Comparison of ENCODE assay signal across 2 cellular contexts in the genomic region with DNA sequence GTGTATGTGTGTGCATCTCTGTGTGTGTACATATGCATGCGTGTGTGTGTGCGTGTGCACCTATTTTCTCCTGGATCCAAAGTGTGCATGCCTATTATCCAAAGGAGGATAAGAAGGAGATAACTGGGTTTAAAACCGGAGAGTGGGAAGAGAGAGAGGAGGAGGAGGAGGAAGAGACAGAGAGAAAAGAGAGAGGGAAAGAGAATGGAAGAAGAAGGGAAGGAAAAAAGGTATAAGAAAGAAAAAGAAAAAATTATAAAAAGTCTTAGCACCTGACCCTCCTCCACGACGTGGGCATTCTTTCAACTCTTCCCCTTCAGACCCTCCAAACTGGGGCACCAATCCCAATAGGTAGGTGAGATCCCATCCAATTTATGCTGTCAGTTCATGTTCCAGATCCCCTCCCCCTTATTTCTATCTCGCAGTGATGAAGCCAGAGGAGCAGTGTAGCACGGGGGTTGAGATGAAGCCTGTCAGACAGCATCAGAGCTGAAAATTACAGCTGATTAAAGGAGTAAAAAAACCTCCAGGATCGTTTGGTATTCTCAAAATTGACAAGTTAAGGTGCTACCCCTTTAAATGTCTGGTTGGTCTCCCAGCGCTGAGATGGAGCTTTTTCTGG.
TF ChIP-seq lines count a peak whose summit lies in the region.

No MANE protein-coding gene starts in this region.

TF ChIP-seq in GM23338, 12 proteins besides CTCF, POLR2A, EP300 and RAD21 (continues in another document):
- no peak for TF ChIP-seq ZNF114 (CRISPR knock-in tag; IDR thresholded peaks at IDR 0.05)
- TF ChIP-seq POLR2AphosphoS5 (IDR thresholded peaks at IDR 0.05; ENCODE audit: low read depth), result no peak
- TF ChIP-seq EZH2phosphoT487 (IDR thresholded peaks at IDR 0.05; ENCODE audit: unreplicated experiment), result no peak
- TF ChIP-seq, protein P1, sequence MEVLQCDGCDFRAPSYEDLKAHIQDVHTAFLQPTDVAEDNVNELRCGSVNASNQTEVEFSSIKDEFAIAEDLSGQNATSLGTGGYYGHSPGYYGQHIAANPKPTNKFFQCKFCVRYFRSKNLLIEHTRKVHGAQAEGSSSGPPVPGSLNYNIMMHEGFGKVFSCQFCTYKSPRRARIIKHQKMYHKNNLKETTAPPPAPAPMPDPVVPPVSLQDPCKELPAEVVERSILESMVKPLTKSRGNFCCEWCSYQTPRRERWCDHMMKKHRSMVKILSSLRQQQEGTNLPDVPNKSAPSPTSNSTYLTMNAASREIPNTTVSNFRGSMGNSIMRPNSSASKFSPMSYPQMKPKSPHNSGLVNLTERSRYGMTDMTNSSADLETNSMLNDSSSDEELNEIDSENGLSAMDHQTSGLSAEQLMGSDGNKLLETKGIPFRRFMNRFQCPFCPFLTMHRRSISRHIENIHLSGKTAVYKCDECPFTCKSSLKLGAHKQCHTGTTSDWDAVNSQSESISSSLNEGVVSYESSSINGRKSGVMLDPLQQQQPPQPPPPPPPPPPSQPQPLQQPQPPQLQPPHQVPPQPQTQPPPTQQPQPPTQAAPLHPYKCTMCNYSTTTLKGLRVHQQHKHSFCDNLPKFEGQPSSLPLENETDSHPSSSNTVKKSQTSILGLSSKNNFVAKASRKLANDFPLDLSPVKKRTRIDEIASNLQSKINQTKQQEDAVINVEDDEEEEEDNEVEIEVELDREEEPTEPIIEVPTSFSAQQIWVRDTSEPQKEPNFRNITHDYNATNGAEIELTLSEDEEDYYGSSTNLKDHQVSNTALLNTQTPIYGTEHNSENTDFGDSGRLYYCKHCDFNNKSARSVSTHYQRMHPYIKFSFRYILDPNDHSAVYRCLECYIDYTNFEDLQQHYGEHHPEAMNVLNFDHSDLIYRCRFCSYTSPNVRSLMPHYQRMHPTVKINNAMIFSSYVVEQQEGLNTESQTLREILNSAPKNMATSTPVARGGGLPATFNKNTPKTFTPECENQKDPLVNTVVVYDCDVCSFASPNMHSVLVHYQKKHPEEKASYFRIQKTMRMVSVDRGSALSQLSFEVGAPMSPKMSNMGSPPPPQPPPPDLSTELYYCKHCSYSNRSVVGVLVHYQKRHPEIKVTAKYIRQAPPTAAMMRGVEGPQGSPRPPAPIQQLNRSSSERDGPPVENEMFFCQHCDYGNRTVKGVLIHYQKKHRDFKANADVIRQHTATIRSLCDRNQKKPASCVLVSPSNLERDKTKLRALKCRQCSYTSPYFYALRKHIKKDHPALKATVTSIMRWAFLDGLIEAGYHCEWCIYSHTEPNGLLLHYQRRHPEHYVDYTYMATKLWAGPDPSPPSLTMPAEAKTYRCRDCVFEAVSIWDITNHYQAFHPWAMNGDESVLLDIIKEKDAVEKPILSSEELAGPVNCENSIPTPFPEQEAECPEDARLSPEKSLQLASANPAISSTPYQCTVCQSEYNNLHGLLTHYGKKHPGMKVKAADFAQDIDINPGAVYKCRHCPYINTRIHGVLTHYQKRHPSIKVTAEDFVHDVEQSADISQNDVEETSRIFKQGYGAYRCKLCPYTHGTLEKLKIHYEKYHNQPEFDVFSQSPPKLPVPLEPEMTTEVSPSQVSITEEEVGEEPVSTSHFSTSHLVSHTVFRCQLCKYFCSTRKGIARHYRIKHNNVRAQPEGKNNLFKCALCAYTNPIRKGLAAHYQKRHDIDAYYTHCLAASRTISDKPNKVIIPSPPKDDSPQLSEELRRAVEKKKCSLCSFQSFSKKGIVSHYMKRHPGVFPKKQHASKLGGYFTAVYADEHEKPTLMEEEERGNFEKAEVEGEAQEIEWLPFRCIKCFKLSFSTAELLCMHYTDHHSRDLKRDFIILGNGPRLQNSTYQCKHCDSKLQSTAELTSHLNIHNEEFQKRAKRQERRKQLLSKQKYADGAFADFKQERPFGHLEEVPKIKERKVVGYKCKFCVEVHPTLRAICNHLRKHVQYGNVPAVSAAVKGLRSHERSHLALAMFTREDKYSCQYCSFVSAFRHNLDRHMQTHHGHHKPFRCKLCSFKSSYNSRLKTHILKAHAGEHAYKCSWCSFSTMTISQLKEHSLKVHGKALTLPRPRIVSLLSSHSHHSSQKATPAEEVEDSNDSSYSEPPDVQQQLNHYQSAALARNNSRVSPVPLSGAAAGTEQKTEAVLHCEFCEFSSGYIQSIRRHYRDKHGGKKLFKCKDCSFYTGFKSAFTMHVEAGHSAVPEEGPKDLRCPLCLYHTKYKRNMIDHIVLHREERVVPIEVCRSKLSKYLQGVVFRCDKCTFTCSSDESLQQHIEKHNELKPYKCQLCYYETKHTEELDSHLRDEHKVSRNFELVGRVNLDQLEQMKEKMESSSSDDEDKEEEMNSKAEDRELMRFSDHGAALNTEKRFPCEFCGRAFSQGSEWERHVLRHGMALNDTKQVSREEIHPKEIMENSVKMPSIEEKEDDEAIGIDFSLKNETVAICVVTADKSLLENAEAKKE (CRISPR knock-in tag; IDR thresholded peaks at IDR 0.05), result no peak
- no peak for TF ChIP-seq JUNB (IDR thresholded peaks at IDR 0.05; ENCODE audit: unreplicated experiment)
- TF ChIP-seq CREB1 (CRISPR knock-in tag; IDR thresholded peaks at IDR 0.05; ENCODE audit: low read depth), result no peak
- no peak for TF ChIP-seq STAT1 (IDR thresholded peaks at IDR 0.05; ENCODE audit: unreplicated experiment)
- TF ChIP-seq, protein P2, sequence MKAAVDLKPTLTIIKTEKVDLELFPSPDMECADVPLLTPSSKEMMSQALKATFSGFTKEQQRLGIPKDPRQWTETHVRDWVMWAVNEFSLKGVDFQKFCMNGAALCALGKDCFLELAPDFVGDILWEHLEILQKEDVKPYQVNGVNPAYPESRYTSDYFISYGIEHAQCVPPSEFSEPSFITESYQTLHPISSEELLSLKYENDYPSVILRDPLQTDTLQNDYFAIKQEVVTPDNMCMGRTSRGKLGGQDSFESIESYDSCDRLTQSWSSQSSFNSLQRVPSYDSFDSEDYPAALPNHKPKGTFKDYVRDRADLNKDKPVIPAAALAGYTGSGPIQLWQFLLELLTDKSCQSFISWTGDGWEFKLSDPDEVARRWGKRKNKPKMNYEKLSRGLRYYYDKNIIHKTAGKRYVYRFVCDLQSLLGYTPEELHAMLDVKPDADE (IDR thresholded peaks at IDR 0.05), result no peak
- TF ChIP-seq NANOG (IDR thresholded peaks at IDR 0.05; ENCODE audit: borderline replicate concordance), result no peak
- TF ChIP-seq ZNF331 (CRISPR knock-in tag; IDR thresholded peaks at IDR 0.05; ENCODE audit: low read depth), result no peak
- TF ChIP-seq EZH2 (IDR thresholded peaks at IDR 0.05; ENCODE audit: low read depth, unreplicated experiment), result no peak

TF ChIP-seq in H1, 55 proteins besides CTCF, POLR2A, EP300 and RAD21:
- TF ChIP-seq, protein P3, sequence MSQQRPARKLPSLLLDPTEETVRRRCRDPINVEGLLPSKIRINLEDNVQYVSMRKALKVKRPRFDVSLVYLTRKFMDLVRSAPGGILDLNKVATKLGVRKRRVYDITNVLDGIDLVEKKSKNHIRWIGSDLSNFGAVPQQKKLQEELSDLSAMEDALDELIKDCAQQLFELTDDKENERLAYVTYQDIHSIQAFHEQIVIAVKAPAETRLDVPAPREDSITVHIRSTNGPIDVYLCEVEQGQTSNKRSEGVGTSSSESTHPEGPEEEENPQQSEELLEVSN (IDR thresholded peaks at IDR 0.05), result no peak
- TF ChIP-seq, protein P4, sequence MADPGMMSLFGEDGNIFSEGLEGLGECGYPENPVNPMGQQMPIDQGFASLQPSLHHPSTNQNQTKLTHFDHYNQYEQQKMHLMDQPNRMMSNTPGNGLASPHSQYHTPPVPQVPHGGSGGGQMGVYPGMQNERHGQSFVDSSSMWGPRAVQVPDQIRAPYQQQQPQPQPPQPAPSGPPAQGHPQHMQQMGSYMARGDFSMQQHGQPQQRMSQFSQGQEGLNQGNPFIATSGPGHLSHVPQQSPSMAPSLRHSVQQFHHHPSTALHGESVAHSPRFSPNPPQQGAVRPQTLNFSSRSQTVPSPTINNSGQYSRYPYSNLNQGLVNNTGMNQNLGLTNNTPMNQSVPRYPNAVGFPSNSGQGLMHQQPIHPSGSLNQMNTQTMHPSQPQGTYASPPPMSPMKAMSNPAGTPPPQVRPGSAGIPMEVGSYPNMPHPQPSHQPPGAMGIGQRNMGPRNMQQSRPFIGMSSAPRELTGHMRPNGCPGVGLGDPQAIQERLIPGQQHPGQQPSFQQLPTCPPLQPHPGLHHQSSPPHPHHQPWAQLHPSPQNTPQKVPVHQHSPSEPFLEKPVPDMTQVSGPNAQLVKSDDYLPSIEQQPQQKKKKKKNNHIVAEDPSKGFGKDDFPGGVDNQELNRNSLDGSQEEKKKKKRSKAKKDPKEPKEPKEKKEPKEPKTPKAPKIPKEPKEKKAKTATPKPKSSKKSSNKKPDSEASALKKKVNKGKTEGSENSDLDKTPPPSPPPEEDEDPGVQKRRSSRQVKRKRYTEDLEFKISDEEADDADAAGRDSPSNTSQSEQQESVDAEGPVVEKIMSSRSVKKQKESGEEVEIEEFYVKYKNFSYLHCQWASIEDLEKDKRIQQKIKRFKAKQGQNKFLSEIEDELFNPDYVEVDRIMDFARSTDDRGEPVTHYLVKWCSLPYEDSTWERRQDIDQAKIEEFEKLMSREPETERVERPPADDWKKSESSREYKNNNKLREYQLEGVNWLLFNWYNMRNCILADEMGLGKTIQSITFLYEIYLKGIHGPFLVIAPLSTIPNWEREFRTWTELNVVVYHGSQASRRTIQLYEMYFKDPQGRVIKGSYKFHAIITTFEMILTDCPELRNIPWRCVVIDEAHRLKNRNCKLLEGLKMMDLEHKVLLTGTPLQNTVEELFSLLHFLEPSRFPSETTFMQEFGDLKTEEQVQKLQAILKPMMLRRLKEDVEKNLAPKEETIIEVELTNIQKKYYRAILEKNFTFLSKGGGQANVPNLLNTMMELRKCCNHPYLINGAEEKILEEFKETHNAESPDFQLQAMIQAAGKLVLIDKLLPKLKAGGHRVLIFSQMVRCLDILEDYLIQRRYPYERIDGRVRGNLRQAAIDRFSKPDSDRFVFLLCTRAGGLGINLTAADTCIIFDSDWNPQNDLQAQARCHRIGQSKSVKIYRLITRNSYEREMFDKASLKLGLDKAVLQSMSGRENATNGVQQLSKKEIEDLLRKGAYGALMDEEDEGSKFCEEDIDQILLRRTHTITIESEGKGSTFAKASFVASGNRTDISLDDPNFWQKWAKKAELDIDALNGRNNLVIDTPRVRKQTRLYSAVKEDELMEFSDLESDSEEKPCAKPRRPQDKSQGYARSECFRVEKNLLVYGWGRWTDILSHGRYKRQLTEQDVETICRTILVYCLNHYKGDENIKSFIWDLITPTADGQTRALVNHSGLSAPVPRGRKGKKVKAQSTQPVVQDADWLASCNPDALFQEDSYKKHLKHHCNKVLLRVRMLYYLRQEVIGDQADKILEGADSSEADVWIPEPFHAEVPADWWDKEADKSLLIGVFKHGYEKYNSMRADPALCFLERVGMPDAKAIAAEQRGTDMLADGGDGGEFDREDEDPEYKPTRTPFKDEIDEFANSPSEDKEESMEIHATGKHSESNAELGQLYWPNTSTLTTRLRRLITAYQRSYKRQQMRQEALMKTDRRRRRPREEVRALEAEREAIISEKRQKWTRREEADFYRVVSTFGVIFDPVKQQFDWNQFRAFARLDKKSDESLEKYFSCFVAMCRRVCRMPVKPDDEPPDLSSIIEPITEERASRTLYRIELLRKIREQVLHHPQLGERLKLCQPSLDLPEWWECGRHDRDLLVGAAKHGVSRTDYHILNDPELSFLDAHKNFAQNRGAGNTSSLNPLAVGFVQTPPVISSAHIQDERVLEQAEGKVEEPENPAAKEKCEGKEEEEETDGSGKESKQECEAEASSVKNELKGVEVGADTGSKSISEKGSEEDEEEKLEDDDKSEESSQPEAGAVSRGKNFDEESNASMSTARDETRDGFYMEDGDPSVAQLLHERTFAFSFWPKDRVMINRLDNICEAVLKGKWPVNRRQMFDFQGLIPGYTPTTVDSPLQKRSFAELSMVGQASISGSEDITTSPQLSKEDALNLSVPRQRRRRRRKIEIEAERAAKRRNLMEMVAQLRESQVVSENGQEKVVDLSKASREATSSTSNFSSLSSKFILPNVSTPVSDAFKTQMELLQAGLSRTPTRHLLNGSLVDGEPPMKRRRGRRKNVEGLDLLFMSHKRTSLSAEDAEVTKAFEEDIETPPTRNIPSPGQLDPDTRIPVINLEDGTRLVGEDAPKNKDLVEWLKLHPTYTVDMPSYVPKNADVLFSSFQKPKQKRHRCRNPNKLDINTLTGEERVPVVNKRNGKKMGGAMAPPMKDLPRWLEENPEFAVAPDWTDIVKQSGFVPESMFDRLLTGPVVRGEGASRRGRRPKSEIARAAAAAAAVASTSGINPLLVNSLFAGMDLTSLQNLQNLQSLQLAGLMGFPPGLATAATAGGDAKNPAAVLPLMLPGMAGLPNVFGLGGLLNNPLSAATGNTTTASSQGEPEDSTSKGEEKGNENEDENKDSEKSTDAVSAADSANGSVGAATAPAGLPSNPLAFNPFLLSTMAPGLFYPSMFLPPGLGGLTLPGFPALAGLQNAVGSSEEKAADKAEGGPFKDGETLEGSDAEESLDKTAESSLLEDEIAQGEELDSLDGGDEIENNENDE (IDR thresholded peaks at IDR 0.05; ENCODE audit: insufficient replicate concordance, low read length), result no peak
- TF ChIP-seq CHD1 (IDR thresholded peaks at IDR 0.05; ENCODE audit: low read depth, low read length), result no peak
- no peak for TF ChIP-seq CBX5 (IDR thresholded peaks at IDR 0.05; ENCODE audit: low read depth, low read length)
- no peak for TF ChIP-seq BRCA1 (IDR thresholded peaks at IDR 0.05; ENCODE audit: low read depth, low read length)
- TF ChIP-seq RXRA (IDR thresholded peaks at IDR 0.05; ENCODE audit: insufficient read depth, low read depth, low read length), result no peak
- TF ChIP-seq KDM1A (IDR thresholded peaks at IDR 0.05; ENCODE audit: borderline replicate concordance, low read length), result no peak
- no peak for TF ChIP-seq KDM5A (IDR thresholded peaks at IDR 0.05; ENCODE audit: low read length)
- no peak for TF ChIP-seq YY1 (IDR thresholded peaks at IDR 0.05; ENCODE audit: low read depth, low read length)
- TF ChIP-seq FOSL1 (IDR thresholded peaks at IDR 0.05; ENCODE audit: insufficient read depth, low read depth, low read length), result no peak
- TF ChIP-seq CTBP2 (IDR thresholded peaks at IDR 0.05; ENCODE audit: borderline replicate concordance, insufficient read depth, insufficient read length, low read length), result no peak
- no peak for TF ChIP-seq KDM4A (IDR thresholded peaks at IDR 0.05; ENCODE audit: low read depth, low read length, severe bottlenecking)
- TF ChIP-seq RNF2 (IDR thresholded peaks at IDR 0.05; ENCODE audit: borderline replicate concordance, low read depth, low read length, missing control alignments, poor library complexity, severe bottlenecking), result no peak
- TF ChIP-seq, protein P5, sequence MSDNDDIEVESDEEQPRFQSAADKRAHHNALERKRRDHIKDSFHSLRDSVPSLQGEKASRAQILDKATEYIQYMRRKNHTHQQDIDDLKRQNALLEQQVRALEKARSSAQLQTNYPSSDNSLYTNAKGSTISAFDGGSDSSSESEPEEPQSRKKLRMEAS (IDR thresholded peaks at IDR 0.05), result no peak
- no peak for TF ChIP-seq JUN (IDR thresholded peaks at IDR 0.05; ENCODE audit: low read depth, low read length)
